In genomic region chr9:131713016-131713415, GRCh38 we compare ENCODE assay signal across 13 cellular contexts. TPM values are rescaled to one million over a fixed set of nuclear protein-coding genes. Genes with fewer than 3 reads are reported as not detected.
DNase-seq lines count a peak whose midpoint lies in the region; ATAC-seq and TF ChIP-seq lines count a peak whose summit lies in the region.
"Had no signal": no experiment of that assay in that cellular context is flagged by ENCODE, and none has a peak within 500 bp of the region (broad histone marks: within the 10 kb centered on the region; RNA-seq: fewer than 3 reads in every experiment).

No MANE protein-coding gene starts in this region.

- TF ChIP-seq EP300 in transverse colon (IDR thresholded peaks at IDR 0.05; ENCODE audit: low read depth): no peak

- no peak overlapping the region for H3K4me3 ChIP-seq in transverse colon
- H3K4me3 ChIP-seq: adrenal gland had no signal

- peaks cover 6 to 57% (median 14%) of the 10 kb centered on the region in 4 donors for H3K4me1 ChIP-seq in transverse colon

- H3K36me3 ChIP-seq in transverse colon: no peaks in the 10 kb centered on the region
- H3K36me3 ChIP-seq: adrenal gland had no signal

- WGBS in transverse colon (ENCODE audit: low coverage in 1 of 2), 2 donors: 94% methylated on average over 8 of the region's 8 CpGs; no CpG with 5 or more reads in 1 of the 2 donors

- no peaks in the 10 kb centered on the region for H3K27me3 ChIP-seq in transverse colon
- H3K27me3 ChIP-seq: adrenal gland had no signal

- intact Hi-C loops in transverse colon (cut with DNase I; ENCODE audit: low total_unique reads): no loop called here

- peak overlapping the region; percentile 14 for H3K27ac Mint-ChIP-seq in activated T-cell treated with anti-CD3 and anti-CD28 coated beads, Interleukin-2, amount 50 U/mL, for 72 hours
- peak overlapping the region; percentile 73 for H3K27ac Mint-ChIP-seq in central memory CD8-positive, alpha-beta T cell (ENCODE audit: low read depth)
- H3K27ac Mint-ChIP-seq in naive B cell: peak overlapping the region in 5 of 6 donors; percentile 24 to 86 (median 69)
- H3K27ac Mint-ChIP-seq: nephron progenitor cell had no signal

- peaks cover 4 to 7% of the 10 kb centered on the region in 2 donors for H3K36me3 Mint-ChIP-seq in activated T-cell treated with anti-CD3 and anti-CD28 coated beads, Interleukin-2, amount 50 U/mL, for 72 hours (ENCODE audit: insufficient read depth in 2 of 2)
- peaks cover 13% of the 10 kb centered on the region for H3K36me3 Mint-ChIP-seq in central memory CD8-positive, alpha-beta T cell (ENCODE audit: insufficient read depth)
- peaks cover 4 to 8% of the 10 kb centered on the region in 2 donors for H3K36me3 Mint-ChIP-seq in naive B cell

- TF ChIP-seq CTCF in transverse colon (IDR thresholded peaks at IDR 0.05): no peak
- no peak for TF ChIP-seq CTCF in GM10266 (IDR thresholded peaks at IDR 0.05; ENCODE audit: control insufficient read depth, insufficient read depth, low read depth, missing control alignments)

- in situ Hi-C loops in transverse colon (cut with MboI; ENCODE audit: low pct_ligation_motif_present in 1 of 4, low pct_unique_long_range_greater_than_20kb in 1 of 4, low sequenced_read_pairs in 3 of 4): no loop called here

- peaks cover 84% of the 10 kb centered on the region for H3K4me1 Mint-ChIP-seq in activated T-cell treated with anti-CD3 and anti-CD28 coated beads, Interleukin-2, amount 50 U/mL, for 72 hours (ENCODE audit: low read depth)
- peaks cover 67% of the 10 kb centered on the region for H3K4me1 Mint-ChIP-seq in central memory CD8-positive, alpha-beta T cell
- H3K4me1 Mint-ChIP-seq in naive B cell: peaks cover 66 to 91% (median 83%) of the 10 kb centered on the region in 3 donors

- H3K9me3 ChIP-seq in transverse colon: no peaks in the 10 kb centered on the region
- H3K9me3 ChIP-seq: adrenal gland, SK-N-SH had no signal

- H3K9me3 Mint-ChIP-seq in activated T-cell treated with anti-CD3 and anti-CD28 coated beads, Interleukin-2, amount 50 U/mL, for 72 hours: no peaks in the 10 kb centered on the region
- no peaks in the 10 kb centered on the region for H3K9me3 Mint-ChIP-seq in central memory CD8-positive, alpha-beta T cell
- no peaks in the 10 kb centered on the region for H3K9me3 Mint-ChIP-seq in naive B cell
- H3K9me3 Mint-ChIP-seq: nephron progenitor cell had no signal

- H3K27me3 Mint-ChIP-seq in activated T-cell treated with anti-CD3 and anti-CD28 coated beads, Interleukin-2, amount 50 U/mL, for 72 hours (ENCODE audit: low read depth): no peaks in the 10 kb centered on the region
- no peaks in the 10 kb centered on the region for H3K27me3 Mint-ChIP-seq in central memory CD8-positive, alpha-beta T cell
- no peaks in the 10 kb centered on the region for H3K27me3 Mint-ChIP-seq in naive B cell

- H3K27ac ChIP-seq in transverse colon: peak overlapping the region; percentile 69 to 80 (median 72)

- DNase-seq in activated T-cell treated with anti-CD3 and anti-CD28 coated beads, Interleukin-2, amount 50 U/mL, for 72 hours: no peak
- DNase-seq in activated T-cell treated with anti-CD3 and anti-CD28 coated beads for 4 hours (no peak), naive B cell (no peak), transverse colon (no peak), GM10266 (ENCODE audit: extremely low spot score) (no peak), activated gamma-delta T cell (lab: John Stamatoyannopoulos, UW) (no peak), COLO829 (ENCODE audit: low spot score) (no peak)
- DNase-seq in central memory CD8-positive, alpha-beta T cell (ENCODE audit: low spot score in 2 of 2): no peak
- DNase-seq: NCI-H146, NCI-H774, nephron progenitor cell, SK-N-SH had no signal

- TF ChIP-seq POLR2A in transverse colon (IDR thresholded peaks at IDR 0.05): no peak

- no peak overlapping the region for H3K4me3 Mint-ChIP-seq in activated T-cell treated with anti-CD3 and anti-CD28 coated beads, Interleukin-2, amount 50 U/mL, for 72 hours
- H3K4me3 Mint-ChIP-seq in central memory CD8-positive, alpha-beta T cell: no peak overlapping the region
- H3K4me3 Mint-ChIP-seq in naive B cell: peak overlapping the region in 1 of 8 donors; percentile 48
- H3K4me3 Mint-ChIP-seq: nephron progenitor cell had no signal

- ATAC-seq in activated T-cell treated with anti-CD3 and anti-CD28 coated beads, Interleukin-2, amount 50 U/mL, for 72 hours (replicated peaks in 1 of 2): no peak
- no peak for ATAC-seq in central memory CD8-positive, alpha-beta T cell (replicated peaks; ENCODE audit: extremely low read depth, poor library complexity, severe bottlenecking)
- ATAC-seq in naive B cell (ENCODE audit: low read depth in 2 of 2): no peak

RNA-seq across cellular contexts. Expression of gene RAPGEF1, which starts 26.9 kb away (rescaled TPM):
- total RNA-seq in activated T-cell treated with anti-CD3 and anti-CD28 coated beads, Interleukin-2, amount 50 U/mL, for 72 hours: 100 to 1,000 TPM; 170 to 175 TPM
- 10 to 100 TPM in 2 of 6 donors, 1 to 10 TPM in 4; 3.4 to 21.1 (median 7.9) TPM for polyA plus RNA-seq in naive B cell (ENCODE audit: low read depth in 6 of 6)
- 10 to 100 TPM; 49.8 to 86.0 (median 55.1) TPM for total RNA-seq in transverse colon

Comparison
In these comparisons a context has a peak if more than half of its experiments do, and no peak if none do; other contexts are left out.
1. H3K27ac Mint-ChIP-seq: peak in every context shown above with its lines; median percentile 73 in central memory CD8-positive, alpha-beta T cell; 69 in naive B cell; 14 in activated T-cell treated with anti-CD3 and anti-CD28 coated beads, Interleukin-2, amount 50 U/mL, for 72 hours.